Comparison of ENCODE assay signal across 8 cellular contexts in genomic region chr3:20043398-20043797, GRCh38. TPM values are rescaled to one million over a fixed set of nuclear protein-coding genes. Genes with fewer than 3 reads are reported as not detected.
DNase-seq lines count a peak whose midpoint lies in the region; ATAC-seq and TF ChIP-seq lines count a peak whose summit lies in the region.

No MANE protein-coding gene starts in this region.

- intact Hi-C loops in left lung (cut with DNase I): no loop called here

- peak; percentile 51 for DNase-seq in ELF-1 (ENCODE audit: low read depth, low spot score)
- peak; percentile 54 for DNase-seq in RWPE2 (ENCODE audit: low spot score)
- peak in 48 of 58 donors; percentile 8 to 86 (median 40) for DNase-seq in anterior cingulate cortex (lab: John Stamatoyannopoulos, UW)
- DNase-seq in left lung: peak in 1 of 2 donors; percentile 90
- peak; percentile 59 for DNase-seq in stimulated activated CD8-positive, alpha-beta memory T cell treated with anti-CD3 and anti-CD28 coated beads, Interleukin-4, amount 100 ng/mL, for 48 hours
- no peak for DNase-seq in DMS153 (lab: John Stamatoyannopoulos, UW)
- DNase-seq in DMS79 (lab: John Stamatoyannopoulos, UW): no peak

- no peak overlapping the region for H3K4me3 ChIP-seq in RWPE2 (ENCODE audit: severe bottlenecking)
- peak overlapping the region in 1 of 2 donors; percentile 22 for H3K4me3 ChIP-seq in left lung

- H3K4me1 ChIP-seq in RWPE2 (ENCODE audit: insufficient read depth, poor library complexity, severe bottlenecking) (peaks cover 7% of the 10 kb centered on the region), left lung (peaks cover 12 to 64% of the 10 kb centered on the region in 2 donors)

- no peak for TF ChIP-seq CTCF in RWPE2 (IDR thresholded peaks at IDR 0.05; ENCODE audit: poor library complexity, severe bottlenecking)
- TF ChIP-seq CTCF in left lung (IDR thresholded peaks at IDR 0.05): no peak

- ATAC-seq in HG02623 (IDR thresholded peaks at IDR 0.05; ENCODE audit: unreplicated experiment): peak; percentile 23
- no peak for ATAC-seq in RWPE2 (ENCODE audit: low read depth)
- ATAC-seq in left lung: peak; percentile 31

- H3K27ac ChIP-seq in RWPE2 (ENCODE audit: poor library complexity, severe bottlenecking) (no peak overlapping the region), left lung (peak overlapping the region; percentile 58 to 90)

- no peaks in the 10 kb centered on the region for H3K9me3 ChIP-seq in RWPE2 (ENCODE audit: severe bottlenecking)
- no peaks in the 10 kb centered on the region for H3K9me3 ChIP-seq in left lung

- H3K27me3 ChIP-seq in RWPE2 (ENCODE audit: insufficient read depth, poor library complexity, severe bottlenecking) (no peaks in the 10 kb centered on the region), left lung (no peaks in the 10 kb centered on the region)

- no peaks in the 10 kb centered on the region for H3K36me3 ChIP-seq in RWPE2 (ENCODE audit: low read depth)
- no peaks in the 10 kb centered on the region for H3K36me3 ChIP-seq in left lung

RNA-seq across cellular contexts. Expression of gene KAT2B, which starts 3.2 kb away (rescaled TPM):
- 10 to 100 TPM; 26.1 to 33.6 TPM for total RNA-seq in left lung

RNA-seq across cellular contexts. Expression of gene PP2D1, which starts 31.3 kb away (rescaled TPM):
- not detected for total RNA-seq in left lung

Comparison
In these comparisons a context has a peak if more than half of its experiments do, and no peak if none do; other contexts are left out.
1. DNase-seq: peak in ELF-1 (single experiment), RWPE2 (single experiment), anterior cingulate cortex (48 of 58) and stimulated activated CD8-positive, alpha-beta memory T cell treated with anti-CD3 and anti-CD28 coated beads, Interleukin-4, amount 100 ng/mL, for 48 hours (single experiment); none in DMS153 (single experiment) and DMS79 (single experiment).